In genomic region chr5:119368238-119368630, GRCh38 we compare ENCODE assay signal across 9 cellular contexts. TPM values are rescaled to one million over a fixed set of nuclear protein-coding genes. Genes with fewer than 3 reads are reported as not detected.
DNase-seq lines count a peak whose midpoint lies in the region; ATAC-seq and TF ChIP-seq lines count a peak whose summit lies in the region.
"Had no signal": no experiment of that assay in that cellular context is flagged by ENCODE, and none has a peak within 500 bp of the region (broad histone marks: within the 10 kb centered on the region; RNA-seq: fewer than 3 reads in every experiment).

No MANE protein-coding gene starts in this region.

- POLR2A ChIA-PET in PC-3 (lab: Charles Lee; ENCODE audit: unreplicated experiment): no interaction called here

- peaks cover 37% of the 10 kb centered on the region for H3K79me2 ChIP-seq in PC-3 (ENCODE audit: low read length)
- H3K79me2 ChIP-seq: parathyroid adenoma had no signal

- WGBS in spleen, 5 donors: 14 to 29% (median 22%) methylated on average over 4 of the region's 4 CpGs

- BruUV-seq in PC-3 (replicated peaks; lab: Mats Ljungman, UMichigan): no TSS peak

- no peak overlapping the region for H3K9ac ChIP-seq in PC-3 (ENCODE audit: low read length)
- H3K9ac ChIP-seq: parathyroid adenoma had no signal

- H3K4me3 ChIP-seq in GM12865 (ENCODE audit: low read depth, low read length): peak overlapping the region; percentile 19
- no peak overlapping the region for H3K4me3 ChIP-seq in PC-3 (ENCODE audit: low read length)
- H3K4me3 ChIP-seq in spleen: peak overlapping the region in 1 of 8 donors; percentile 36
- H3K4me3 ChIP-seq in upper lobe of right lung: no peak overlapping the region

- no peak for TF ChIP-seq POLR2A in spleen (IDR thresholded peaks at IDR 0.05)

- H3K4me2 ChIP-seq in PC-3 (ENCODE audit: low read length): peak overlapping the region; percentile 16; the same call in 1 of the 2 replicates

- peaks cover 21% of the 10 kb centered on the region for H3K4me1 ChIP-seq in PC-3 (ENCODE audit: insufficient read depth, low read length)
- peaks cover 47 to 99% (median 85%) of the 10 kb centered on the region in 6 donors for H3K4me1 ChIP-seq in spleen
- peaks cover 30% of the 10 kb centered on the region for H3K4me1 ChIP-seq in upper lobe of right lung
- H3K4me1 ChIP-seq: parathyroid adenoma had no signal

- ATAC-seq in PC-3 (peak; percentile 35; the same call in 1 of the 2 replicates), Right ventricle myocardium superior (ENCODE audit: poor library complexity) (no peak), upper lobe of right lung (no peak)

- intact Hi-C loops in PC-3 (cut with micrococcal nuclease): no loop called here
- intact Hi-C loops in spleen (cut with DNase I; ENCODE audit: low total_unique reads): no loop called here
- intact Hi-C loops in Right ventricle myocardium superior (cut with DNase I): no loop called here
- intact Hi-C loops in upper lobe of right lung (cut with DNase I): no loop called here

- no peaks in the 10 kb centered on the region for H3F3A ChIP-seq in PC-3 (ENCODE audit: low read length, unreplicated experiment)

- no peaks in the 10 kb centered on the region for H3K9me3 ChIP-seq in PC-3 (ENCODE audit: low read length)
- no peaks in the 10 kb centered on the region for H3K9me3 ChIP-seq in spleen
- no peaks in the 10 kb centered on the region for H3K9me3 ChIP-seq in upper lobe of right lung

- H3K36me3 ChIP-seq in PC-3 (ENCODE audit: low read depth, low read length): no peaks in the 10 kb centered on the region
- peaks cover 0 to 25% (median 3%) of the 10 kb centered on the region in 6 donors for H3K36me3 ChIP-seq in spleen
- no peaks in the 10 kb centered on the region for H3K36me3 ChIP-seq in upper lobe of right lung

- no peak overlapping the region for H2AFZ ChIP-seq in PC-3 (ENCODE audit: low read length)
- H2AFZ ChIP-seq: parathyroid adenoma had no signal

- no peaks in the 10 kb centered on the region for H3K9me2 ChIP-seq in PC-3 (replicated peaks; ENCODE audit: low read length)

- TF ChIP-seq CTCF in GM12865 (IDR thresholded peaks at IDR 0.05; ENCODE audit: insufficient read depth, low read depth, low read length, missing control alignments) (no peak), PC-3 (conservative IDR thresholded peaks at IDR 0.05; ENCODE audit: low read depth, low read length) (no peak), spleen (IDR thresholded peaks at IDR 0.05 in 8 of 11, conservative IDR thresholded peaks at IDR 0.05 in 3 of 11) (no peak), upper lobe of right lung (IDR thresholded peaks at IDR 0.05) (no peak)

- DNase-seq in GM12865 (ENCODE audit: low read depth) (peak; percentile 89), PC-3 (peak; percentile 7), spleen (no peak), Right ventricle myocardium superior (no peak), hypothalamus (lab: John Stamatoyannopoulos, UW) (no peak), upper lobe of right lung (no peak), NCI-H187 (lab: John Stamatoyannopoulos, UW) (no peak)
- DNase-seq in activated naive CD4-positive, alpha-beta T cell treated with anti-CD3 and anti-CD28 coated beads, Interleukin-2, amount 50 U/mL, for 16 hours: peak; percentile 58

- H3K27ac ChIP-seq in PC-3 (ENCODE audit: low read length): peak overlapping the region; percentile 34
- H3K27ac ChIP-seq in spleen: peak overlapping the region; percentile 29 to 78 (median 72)
- no peak overlapping the region for H3K27ac ChIP-seq in upper lobe of right lung
- H3K27ac ChIP-seq: parathyroid adenoma had no signal

- no peaks in the 10 kb centered on the region for H3K27me3 ChIP-seq in PC-3 (ENCODE audit: low read length)
- no peaks in the 10 kb centered on the region for H3K27me3 ChIP-seq in spleen (replicated peaks in 1 of 7)
- H3K27me3 ChIP-seq in upper lobe of right lung: no peaks in the 10 kb centered on the region

- CTCF ChIA-PET in PC-3 (lab: Charles Lee): no interaction called here

- no peaks in the 10 kb centered on the region for H4K20me1 ChIP-seq in PC-3 (ENCODE audit: low read length)

RNA-seq across cellular contexts. Expression of gene TNFAIP8, which starts 12.4 kb away (rescaled TPM):
- 11.8 and 20.0 TPM in 2 replicates for total RNA-seq in PC-3 (2014; rRNA removed)
- total RNA-seq in spleen: 100 to 1,000 TPM in 4 of 7 donors, 10 to 100 TPM in 3; 71.1 to 113 (median 102) TPM
- polyA plus RNA-seq in spleen: 100 to 1,000 TPM in 2 of 3 donors, 10 to 100 TPM in 1; 91.9 to 123 (median 100) TPM
- total RNA-seq in Right ventricle myocardium superior: 13.6 TPM
- 22.4 TPM for total RNA-seq in upper lobe of right lung

Comparison
In these comparisons a context has a peak if more than half of its experiments do, and no peak if none do; other contexts are left out.
1. DNase-seq: peak in GM12865 (single experiment), PC-3 (single experiment) and activated naive CD4-positive, alpha-beta T cell treated with anti-CD3 and anti-CD28 coated beads, Interleukin-2, amount 50 U/mL, for 16 hours (single experiment); none in spleen (single experiment), Right ventricle myocardium superior (single experiment), hypothalamus (0 of 51), upper lobe of right lung (single experiment) and NCI-H187 (0 of 2).